In genomic region chr21:44892536-44893277, GRCh38 we compare ENCODE assay signal across 8 cellular contexts. TPM values are rescaled to one million over a fixed set of nuclear protein-coding genes. Genes with fewer than 3 reads are reported as not detected.
DNase-seq lines count a peak whose midpoint lies in the region; ATAC-seq and TF ChIP-seq lines count a peak whose summit lies in the region.

No MANE protein-coding gene starts in this region.

- H3K27me3 Mint-ChIP-seq in neural crest cell (ENCODE audit: low read depth), result peaks cover 8% of the 10 kb centered on the region

- ATAC-seq in GM19397 (IDR thresholded peaks at IDR 0.05; ENCODE audit: unreplicated experiment) (peak; percentile 56), HG02970 (IDR thresholded peaks at IDR 0.05; ENCODE audit: low FRiP score, unreplicated experiment) (no peak)

- no peaks in the 10 kb centered on the region for H3K9me3 Mint-ChIP-seq in neural crest cell

- no peak overlapping the region for H3K27ac ChIP-seq in tibial nerve

- H3K4me1 Mint-ChIP-seq in neural crest cell, result no peaks in the 10 kb centered on the region

- H3K27me3 ChIP-seq in tibial nerve, result peaks cover 0 to under 1% of the 10 kb centered on the region in 2 donors

- H3K4me3 Mint-ChIP-seq in neural crest cell, result no peak overlapping the region

- 35 to 41% methylated on average over 15 of the region's 15 CpGs for WGBS in tibial nerve, 2 donors

- TF ChIP-seq POLR2A in tibial nerve (IDR thresholded peaks at IDR 0.05), result no peak

- no peaks in the 10 kb centered on the region for H3K36me3 Mint-ChIP-seq in neural crest cell (ENCODE audit: low read depth)

- H3K36me3 ChIP-seq in tibial nerve, result no peaks in the 10 kb centered on the region

- no peaks in the 10 kb centered on the region for H3K9me3 ChIP-seq in tibial nerve

- no peaks in the 10 kb centered on the region for H3K4me1 ChIP-seq in tibial nerve

- DNase-seq in AG08395 (ENCODE audit: low spot score), result peak; percentile 64
- DNase-seq in NCI-H345 treated with DMSO at 0.1 percent for 48 hours (lab: John Stamatoyannopoulos, UW; ENCODE audit: unreplicated experiment), result peak; percentile 39
- DNase-seq in activated CD8-positive, alpha-beta memory T cell treated with anti-CD3 and anti-CD28 coated beads, Interleukin-2, amount 50 U/mL, for 4 hours, result peak; percentile 83
- peak; percentile 63 for DNase-seq in epidermal melanocyte (ENCODE audit: insufficient read length, low spot score)
- DNase-seq in neural crest cell (ENCODE audit: low read depth, low spot score), result peak; percentile 67
- DNase-seq in tibial nerve (ENCODE audit: low spot score in 2 of 2), result peak; percentile 49 to 74

- no peak overlapping the region for H3K4me3 ChIP-seq in tibial nerve

- TF ChIP-seq EP300 in tibial nerve (IDR thresholded peaks at IDR 0.05), result no peak

- TF ChIP-seq CTCF in neural crest cell (conservative IDR thresholded peaks at IDR 0.05) (peak; percentile 81), tibial nerve (IDR thresholded peaks at IDR 0.05) (peak; percentile 62 to 83 (median 81))

- H3K27ac Mint-ChIP-seq in neural crest cell (ENCODE audit: unreplicated experiment), result no peak overlapping the region

RNA-seq across cellular contexts. Expression of gene PTTG1IP, which starts 19.2 kb away (rescaled TPM):
- total RNA-seq in neural crest cell, result 164 and 169 TPM in 2 replicates
- total RNA-seq in tibial nerve, result 100 to 1,000 TPM; 175 to 328 (median 234) TPM

RNA-seq across cellular contexts. Expression of gene ITGB2, which starts 28.0 kb away (rescaled TPM):
- total RNA-seq in neural crest cell, result 0.84 and 0.89 TPM in 2 replicates
- 10 to 100 TPM; 32.7 to 87.3 (median 56.2) TPM for total RNA-seq in tibial nerve

RNA-seq across cellular contexts. Expression of gene SLX9, which starts 47.1 kb away (rescaled TPM):
- total RNA-seq in neural crest cell (40.5 and 42.3 TPM in 2 replicates), tibial nerve (10 to 100 TPM in 2 of 4 donors, 1 to 10 TPM in 2; 3.7 to 19.8 (median 13.3) TPM)

Comparison
In these comparisons a context has a peak if more than half of its experiments do, and no peak if none do; other contexts are left out.
1. RNA of gene ITGB2, which starts 28.0 kb away (total RNA-seq): 32.7 to 87.3 TPM in tibial nerve; 0.84 to 0.89 TPM in neural crest cell; every median in the first group is over 10 times any median in the second.
2. Peak in every context shown above with its lines, with median percentiles within 50 percentile points of each other: DNase-seq.